In genomic region chr12:110022980-110023633, GRCh38 we compare ENCODE assay signal across 13 cellular contexts. TPM values are rescaled to one million over a fixed set of nuclear protein-coding genes. Genes with fewer than 3 reads are reported as not detected.
DNase-seq lines count a peak whose midpoint lies in the region; ATAC-seq and TF ChIP-seq lines count a peak whose summit lies in the region.
"Had no signal": no experiment of that assay in that cellular context is flagged by ENCODE, and none has a peak within 500 bp of the region (broad histone marks: within the 10 kb centered on the region; RNA-seq: fewer than 3 reads in every experiment).

No MANE protein-coding gene starts in this region.

- H3K27me3 ChIP-seq in right lobe of liver (no peaks in the 10 kb centered on the region), suprapubic skin (no peaks in the 10 kb centered on the region)
- H3K27me3 ChIP-seq: spleen had no signal

- H3K27ac ChIP-seq in right lobe of liver (peak overlapping the region; percentile 42 to 76 (median 54)), suprapubic skin (no peak overlapping the region)
- H3K27ac ChIP-seq: HL-60 had no signal

- TF ChIP-seq CTCF in AG10803 (conservative IDR thresholded peaks at IDR 0.05; ENCODE audit: low read length) (peak; percentile 5), right lobe of liver (IDR thresholded peaks at IDR 0.05) (no peak), suprapubic skin (IDR thresholded peaks at IDR 0.05) (no peak)

- H3K36me3 ChIP-seq in right lobe of liver: peaks cover 0 to 45% (median 12%) of the 10 kb centered on the region in 4 donors
- H3K36me3 ChIP-seq in suprapubic skin: peaks cover 74% of the 10 kb centered on the region

- H3K9me3 ChIP-seq in right lobe of liver (no peaks in the 10 kb centered on the region), suprapubic skin (no peaks in the 10 kb centered on the region)
- H3K9me3 ChIP-seq: spleen had no signal

- H3K9me3 Mint-ChIP-seq in central memory CD8-positive, alpha-beta T cell: no peaks in the 10 kb centered on the region
- H3K9me3 Mint-ChIP-seq: mesothelial cell of epicardium had no signal

- no peak overlapping the region for H3K4me3 ChIP-seq in AG10803 (ENCODE audit: low read length)
- H3K4me3 ChIP-seq in right lobe of liver: no peak overlapping the region
- no peak overlapping the region for H3K4me3 ChIP-seq in suprapubic skin
- H3K4me3 ChIP-seq: spleen had no signal

- no peak overlapping the region for H3K4me3 Mint-ChIP-seq in central memory CD8-positive, alpha-beta T cell
- H3K4me3 Mint-ChIP-seq: mesothelial cell of epicardium had no signal

- no peaks in the 10 kb centered on the region for H3K27me3 Mint-ChIP-seq in central memory CD8-positive, alpha-beta T cell

- H3K4me1 Mint-ChIP-seq in central memory CD8-positive, alpha-beta T cell: no peaks in the 10 kb centered on the region

- no peak for ATAC-seq in central memory CD8-positive, alpha-beta T cell (replicated peaks; ENCODE audit: extremely low read depth, poor library complexity, severe bottlenecking)
- peak in 2 of 4 donors; percentile 7 to 19 for ATAC-seq in right lobe of liver

- 70% methylated on average over 5 of the region's 5 CpGs for WGBS in right lobe of liver (ENCODE audit: insufficient coverage, low coverage, low lambda C conversion rate, missing lambda C conversion rate)
- WGBS in suprapubic skin: 76% methylated on average over 5 of the region's 5 CpGs

- H3K4me1 ChIP-seq in right lobe of liver (peaks cover 0 to 40% (median 15%) of the 10 kb centered on the region in 4 donors), suprapubic skin (peaks cover 19% of the 10 kb centered on the region)

- H3K36me3 Mint-ChIP-seq in central memory CD8-positive, alpha-beta T cell (ENCODE audit: insufficient read depth): peaks cover 54% of the 10 kb centered on the region

- DNase-seq in AG10803 (ENCODE audit: low read depth) (peak; percentile 96), M059J (ENCODE audit: low read depth) (peak; percentile 45), right lobe of liver (no peak), posterior cingulate gyrus (no peak), NOMO-1 treated with DMSO at 0.1 percent for 48 hours (lab: John Stamatoyannopoulos, UW; ENCODE audit: unreplicated experiment) (no peak), suprapubic skin (ENCODE audit: low spot score in 2 of 2) (no peak), kidney glomerular epithelial cell (lab: John Stamatoyannopoulos, UW) (no peak)
- no peak for DNase-seq in central memory CD8-positive, alpha-beta T cell (ENCODE audit: low spot score in 2 of 2)
- DNase-seq: COR-L47; spleen; stimulated activated naive CD4-positive, alpha-beta T cell treated with Interleukin-2 at 50 U/mL for 16 hours had no signal

- TF ChIP-seq EP300 in suprapubic skin (IDR thresholded peaks at IDR 0.05): no peak

- intact Hi-C loops in right lobe of liver (cut with DNase I): no loop called here
- intact Hi-C loops in posterior cingulate gyrus (cut with DNase I): loop anchor here (10.0 kb wide), 1 partner anchor 118 kb away; the partner anchor contains the start of gene TCHP

- H3K27ac Mint-ChIP-seq in central memory CD8-positive, alpha-beta T cell (ENCODE audit: low read depth): peak overlapping the region; percentile 10

- no peak for TF ChIP-seq POLR2A in right lobe of liver (IDR thresholded peaks at IDR 0.05)
- no peak for TF ChIP-seq POLR2A in suprapubic skin (IDR thresholded peaks at IDR 0.05)

RNA-seq across cellular contexts. Expression of gene ANKRD13A, which starts 23.9 kb away (rescaled TPM):
- total RNA-seq in M059J (2014; rRNA removed; shearing (Covaris generic)): 156 and 291 TPM in 2 replicates
- total RNA-seq in right lobe of liver: 10 to 100 TPM; 14.4 to 33.7 (median 24.6) TPM
- 100 to 1,000 TPM; 104 to 161 (median 114) TPM for total RNA-seq in suprapubic skin

RNA-seq across cellular contexts. Expression of gene C12orf76, which starts 25.2 kb away (rescaled TPM):
- total RNA-seq in M059J (2014; rRNA removed; shearing (Covaris generic)): 5.4 and 12.5 TPM in 2 replicates
- total RNA-seq in right lobe of liver (10 to 100 TPM in 1 of 6 experiments, 1 to 10 TPM in 5; 3.0 to 10.1 (median 6.4) TPM), suprapubic skin (10 to 100 TPM in 3 of 4 donors, 1 to 10 TPM in 1; 7.9 to 16.2 (median 10.6) TPM)

RNA-seq across cellular contexts. Expression of gene GIT2, which starts 26.9 kb away (rescaled TPM):
- total RNA-seq in M059J (2014; rRNA removed; shearing (Covaris generic)): 25.5 and 33.7 TPM in 2 replicates
- total RNA-seq in right lobe of liver (10 to 100 TPM; 13.3 to 24.8 (median 16.8) TPM), suprapubic skin (10 to 100 TPM; 19.4 to 60.6 (median 35.0) TPM)

Comparison
In these comparisons a context has a peak if more than half of its experiments do, and no peak if none do; other contexts are left out.
1. DNase-seq: peak in AG10803 (single experiment) and M059J (single experiment); none in central memory CD8-positive, alpha-beta T cell (0 of 2), right lobe of liver (0 of 3), posterior cingulate gyrus (0 of 10), NOMO-1 treated with DMSO at 0.1 percent for 48 hours (single experiment), suprapubic skin (0 of 2) and kidney glomerular epithelial cell (single experiment).